Comparison of ENCODE assay signal across 15 cellular contexts in the genomic region with DNA sequence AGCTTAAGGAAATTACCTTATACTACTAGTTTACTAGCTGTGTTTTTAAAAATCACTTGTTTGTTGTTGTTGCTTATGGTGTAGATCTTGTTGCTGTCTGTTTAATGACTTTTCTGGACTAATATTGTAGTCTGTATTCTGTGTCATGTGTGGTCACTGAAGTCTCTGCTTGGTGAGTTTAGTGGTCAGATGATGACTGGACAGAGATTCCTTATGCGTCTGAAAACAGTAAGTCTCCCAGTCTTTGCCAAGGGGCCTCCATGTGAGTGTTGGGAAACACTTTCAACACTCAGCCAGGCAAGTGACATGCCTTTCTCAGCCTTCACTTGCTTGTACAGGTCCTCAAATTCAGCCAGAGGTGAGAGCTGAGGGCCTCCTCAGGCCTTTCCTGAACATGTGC. TPM values are rescaled to one million over a fixed set of nuclear protein-coding genes. Genes with fewer than 3 reads are reported as not detected.
"Had no signal": no experiment of that assay in that cellular context is flagged by ENCODE, and none has a peak within 500 bp of the region (broad histone marks: within the 10 kb centered on the region; RNA-seq: fewer than 3 reads in every experiment).

No MANE protein-coding gene starts in this region.

- H3K9me3 ChIP-seq: adrenal gland, upper lobe of right lung had no signal

- H3K4me3 ChIP-seq: adrenal gland, heart right ventricle, upper lobe of right lung had no signal

- H3K36me3 ChIP-seq: adrenal gland, heart right ventricle, upper lobe of right lung had no signal

- H3K4me1 Mint-ChIP-seq: mesothelial cell of epicardium; nephron progenitor cell; stimulated activated naive B cell treated with anti-CD40 and anti-IgM and Interleukin-4, amounts not matched to agents 10 μg/mL and 1 μg/mL and 100 μg/mL, for 72 hours had no signal

- DNase-seq: activated CD4-positive, alpha-beta T cell treated with anti-CD3 and anti-CD28 coated beads, Interleukin-2, amount 50 U/mL, for 48 hours; activated gamma-delta T cell; adrenal gland; dermis blood vessel endothelial cell; effector memory CD4-positive, alpha-beta T cell; heart right ventricle; nephron progenitor cell; nucleus accumbens; posterior cingulate gyrus; retina; stimulated activated naive B cell treated with anti-CD40 and anti-IgM and Interleukin-4, amounts not matched to agents 10 μg/mL and 1 μg/mL and 100 μg/mL, for 72 hours; upper lobe of right lung had no signal

- H3K27me3 ChIP-seq: adrenal gland, upper lobe of right lung had no signal

- ATAC-seq: activated naive CD4-positive, alpha-beta T cell treated with anti-CD3 and anti-CD28 coated beads, Interleukin-2, amount 50 U/mL, for 72 hours; heart right ventricle; stimulated activated naive B cell treated with anti-CD40 and anti-IgM and Interleukin-4, amounts not matched to agents 10 μg/mL and 1 μg/mL and 100 μg/mL, for 72 hours; upper lobe of right lung had no signal

- H3K27ac Mint-ChIP-seq: activated naive CD4-positive, alpha-beta T cell treated with anti-CD3 and anti-CD28 coated beads, Interleukin-2, amount 50 U/mL, for 72 hours; mesothelial cell of epicardium; nephron progenitor cell; stimulated activated naive B cell treated with anti-CD40 and anti-IgM and Interleukin-4, amounts not matched to agents 10 μg/mL and 1 μg/mL and 100 μg/mL, for 72 hours had no signal

- H3K36me3 Mint-ChIP-seq: activated naive CD4-positive, alpha-beta T cell treated with anti-CD3 and anti-CD28 coated beads, Interleukin-2, amount 50 U/mL, for 72 hours; mesothelial cell of epicardium; stimulated activated naive B cell treated with anti-CD40 and anti-IgM and Interleukin-4, amounts not matched to agents 10 μg/mL and 1 μg/mL and 100 μg/mL, for 72 hours had no signal

- H3K27ac ChIP-seq: adrenal gland, heart right ventricle, upper lobe of right lung had no signal

- H3K4me3 Mint-ChIP-seq: mesothelial cell of epicardium; nephron progenitor cell; stimulated activated naive B cell treated with anti-CD40 and anti-IgM and Interleukin-4, amounts not matched to agents 10 μg/mL and 1 μg/mL and 100 μg/mL, for 72 hours had no signal

- H3K4me1 ChIP-seq: adrenal gland, heart right ventricle, upper lobe of right lung had no signal

RNA-seq across cellular contexts. Expression of a gene that starts 23.1 kb away (rescaled TPM):
- total RNA-seq: activated naive CD4-positive, alpha-beta T cell treated with anti-CD3 and anti-CD28 coated beads, Interleukin-2, amount 50 U/mL, for 72 hours; dermis blood vessel endothelial cell; mesothelial cell of epicardium; T-helper 2 cell treated with Interferon-gamma antibody and Interleukin-4, amounts not matched to agents 100 ng/mL and 5 ng/mL, for 36 hours had no signal
